9 cellular contexts compared by ENCODE assay signal in genomic region chr19:39237200-39238184, GRCh38. TPM values are rescaled to one million over a fixed set of nuclear protein-coding genes. Genes with fewer than 3 reads are reported as not detected.
DNase-seq lines count a peak whose midpoint lies in the region; ATAC-seq, FAIRE-seq and TF ChIP-seq lines count a peak whose summit lies in the region.
"Had no signal": no experiment of that assay in that cellular context is flagged by ENCODE, and none has a peak within 500 bp of the region (broad histone marks: within the 10 kb centered on the region; RNA-seq: fewer than 3 reads in every experiment).

No MANE protein-coding gene starts in this region.

- FAIRE-seq in GM12892 (lab: Jason Lieb, UNC): peak; percentile 81

- TF ChIP-seq POLR2A in GM12892 (IDR thresholded peaks at IDR 0.05; ENCODE audit: low read depth, low read length) (no peak), uterus (IDR thresholded peaks at IDR 0.05) (no peak), gastrocnemius medialis (IDR thresholded peaks at IDR 0.05) (no peak)

- in situ Hi-C loops in gastrocnemius medialis (cut with MboI; ENCODE audit: low sequenced_read_pairs in 4 of 4): no loop called here

- peak overlapping the region; percentile 76 for H3K27ac Mint-ChIP-seq in stimulated activated effector memory CD8-positive, alpha-beta T cell treated with anti-CD3 and anti-CD28 coated beads, Interleukin-12 subunit alpha, Interleukin-12 subunit beta, amount 100 ng/mL, for 72 hours

- peak overlapping the region; percentile 31 for H3K27ac ChIP-seq in effector memory CD4-positive, alpha-beta T cell (ENCODE audit: insufficient read depth, low read length, poor library complexity, severe bottlenecking)
- H3K27ac ChIP-seq in uterus (no peak overlapping the region), gastrocnemius medialis (no peak overlapping the region)
- H3K27ac ChIP-seq: SK-N-MC had no signal

- no peaks in the 10 kb centered on the region for H3K9me3 Mint-ChIP-seq in stimulated activated effector memory CD8-positive, alpha-beta T cell treated with anti-CD3 and anti-CD28 coated beads, Interleukin-12 subunit alpha, Interleukin-12 subunit beta, amount 100 ng/mL, for 72 hours

- peaks cover 5% of the 10 kb centered on the region for H3K4me1 ChIP-seq in effector memory CD4-positive, alpha-beta T cell (ENCODE audit: control insufficient read depth, insufficient read depth, low read length, poor library complexity, severe bottlenecking)
- H3K4me1 ChIP-seq in uterus (no peaks in the 10 kb centered on the region), gastrocnemius medialis (no peaks in the 10 kb centered on the region)

- DNase-seq in GM12892 (ENCODE audit: insufficient read length): peak; percentile 51
- peak; percentile 61 for DNase-seq in UCSD-AML1 (lab: John Stamatoyannopoulos, UW; ENCODE audit: unreplicated experiment)
- no peak for DNase-seq in effector memory CD4-positive, alpha-beta T cell
- DNase-seq in stimulated activated effector memory CD8-positive, alpha-beta T cell treated with anti-CD3 and anti-CD28 coated beads, Interleukin-12 subunit alpha, Interleukin-12 subunit beta, amount 100 ng/mL, for 72 hours (ENCODE audit: low spot score in 2 of 2): peak in 1 of 2 donors; percentile 6
- DNase-seq in anterior cingulate cortex (lab: John Stamatoyannopoulos, UW): no peak
- DNase-seq in uterus: no peak
- DNase-seq in gastrocnemius medialis: no peak

- ATAC-seq in HG03139 (IDR thresholded peaks at IDR 0.05; ENCODE audit: unreplicated experiment) (peak; percentile 71), gastrocnemius medialis (no peak)
- ATAC-seq in stimulated activated effector memory CD8-positive, alpha-beta T cell treated with anti-CD3 and anti-CD28 coated beads, Interleukin-12 subunit alpha, Interleukin-12 subunit beta, amount 100 ng/mL, for 72 hours: peak; percentile 66

- H3K4me3 ChIP-seq in effector memory CD4-positive, alpha-beta T cell (ENCODE audit: insufficient read depth, low read depth, low read length, poor library complexity, severe bottlenecking): peak overlapping the region; percentile 42
- no peak overlapping the region for H3K4me3 ChIP-seq in uterus
- no peak overlapping the region for H3K4me3 ChIP-seq in gastrocnemius medialis
- H3K4me3 ChIP-seq: SK-N-MC had no signal

- peak overlapping the region; percentile 48 for H3K4me3 Mint-ChIP-seq in stimulated activated effector memory CD8-positive, alpha-beta T cell treated with anti-CD3 and anti-CD28 coated beads, Interleukin-12 subunit alpha, Interleukin-12 subunit beta, amount 100 ng/mL, for 72 hours

- intact Hi-C loops in uterus (cut with DNase I; ENCODE audit: low total_unique reads) (no loop called here), gastrocnemius medialis (cut with DNase I; ENCODE audit: low total_unique reads) (no loop called here)

- H3K36me3 Mint-ChIP-seq in stimulated activated effector memory CD8-positive, alpha-beta T cell treated with anti-CD3 and anti-CD28 coated beads, Interleukin-12 subunit alpha, Interleukin-12 subunit beta, amount 100 ng/mL, for 72 hours: no peaks in the 10 kb centered on the region

- H3K9me3 ChIP-seq in effector memory CD4-positive, alpha-beta T cell (ENCODE audit: control insufficient read depth, low read length): no peaks in the 10 kb centered on the region
- H3K9me3 ChIP-seq in uterus: no peaks in the 10 kb centered on the region
- no peaks in the 10 kb centered on the region for H3K9me3 ChIP-seq in gastrocnemius medialis

- H3K4me1 Mint-ChIP-seq in stimulated activated effector memory CD8-positive, alpha-beta T cell treated with anti-CD3 and anti-CD28 coated beads, Interleukin-12 subunit alpha, Interleukin-12 subunit beta, amount 100 ng/mL, for 72 hours: peaks cover 27% of the 10 kb centered on the region

- no peaks in the 10 kb centered on the region for H3K36me3 ChIP-seq in effector memory CD4-positive, alpha-beta T cell (ENCODE audit: control insufficient read depth, insufficient read depth, low read length)
- no peaks in the 10 kb centered on the region for H3K36me3 ChIP-seq in uterus
- no peaks in the 10 kb centered on the region for H3K36me3 ChIP-seq in gastrocnemius medialis

- TF ChIP-seq CTCF in uterus (IDR thresholded peaks at IDR 0.05) (no peak), gastrocnemius medialis (IDR thresholded peaks at IDR 0.05 in 4 of 5, conservative IDR thresholded peaks at IDR 0.05 in 1 of 5) (no peak)

- no peaks in the 10 kb centered on the region for H3K27me3 ChIP-seq in effector memory CD4-positive, alpha-beta T cell (replicated peaks; ENCODE audit: control insufficient read depth, insufficient read depth, low read length, poor library complexity, severe bottlenecking)
- no peaks in the 10 kb centered on the region for H3K27me3 ChIP-seq in uterus
- H3K27me3 ChIP-seq in gastrocnemius medialis: peaks cover 5 to 13% (median 7%) of the 10 kb centered on the region in 3 donors

RNA-seq across cellular contexts. Expression of gene IFNL3, which starts 7.3 kb away (rescaled TPM):
- not detected for polyA plus RNA-seq in GM12892 (2012; ENCODE audit: missing spikeins)
- total RNA-seq in uterus: not detected
- total RNA-seq in gastrocnemius medialis: not detected

RNA-seq across cellular contexts. Expression of gene IFNL4, which starts 11.2 kb away (rescaled TPM):
- polyA plus RNA-seq in GM12892 (2012; ENCODE audit: missing spikeins): not detected
- total RNA-seq in uterus: under 1 TPM in 1 of 4 donors, not detected in 3; 0.90 TPM
- total RNA-seq in gastrocnemius medialis: not detected

RNA-seq across cellular contexts. Expression of gene IFNL2, which starts 30.7 kb away (rescaled TPM):
- not detected for polyA plus RNA-seq in GM12892 (2012; ENCODE audit: missing spikeins)
- total RNA-seq in uterus: not detected
- not detected for total RNA-seq in gastrocnemius medialis

RNA-seq across cellular contexts. Expression of gene SYCN, which starts 33.4 kb away (rescaled TPM):
- not detected for polyA plus RNA-seq in GM12892 (2012; ENCODE audit: missing spikeins)
- not detected for total RNA-seq in uterus
- not detected for total RNA-seq in gastrocnemius medialis

RNA-seq across cellular contexts. Expression of gene NCCRP1, which starts 40.7 kb away (rescaled TPM):
- not detected for polyA plus RNA-seq in GM12892 (2012; ENCODE audit: missing spikeins)
- total RNA-seq in uterus: not detected
- not detected for total RNA-seq in gastrocnemius medialis

Comparison
In these comparisons a context has a peak if more than half of its experiments do, and no peak if none do; other contexts are left out.
1. DNase-seq: peak in GM12892 (single experiment) and UCSD-AML1 (single experiment); none in effector memory CD4-positive, alpha-beta T cell (0 of 3), anterior cingulate cortex (0 of 58), uterus (0 of 2) and gastrocnemius medialis (0 of 2).
2. ATAC-seq: peak in HG03139 (single experiment) and stimulated activated effector memory CD8-positive, alpha-beta T cell treated with anti-CD3 and anti-CD28 coated beads, Interleukin-12 subunit alpha, Interleukin-12 subunit beta, amount 100 ng/mL, for 72 hours (single experiment); none in gastrocnemius medialis (0 of 2).